ENCODE assay signal across 12 cellular contexts in genomic region chrX:108122748-108123147, GRCh38. TPM values are rescaled to one million over a fixed set of nuclear protein-coding genes. Genes with fewer than 3 reads are reported as not detected.
DNase-seq lines count a peak whose midpoint lies in the region; ATAC-seq and TF ChIP-seq lines count a peak whose summit lies in the region.
"Had no signal": no experiment of that assay in that cellular context is flagged by ENCODE, and none has a peak within 500 bp of the region (broad histone marks: within the 10 kb centered on the region; RNA-seq: fewer than 3 reads in every experiment).

No MANE protein-coding gene starts in this region.

- 47 to 80% methylated on average over 2 of the region's 2 CpGs for WGBS in heart right ventricle, 2 donors
- WGBS in smooth muscle cell (ENCODE audit: low lambda C conversion rate): 33% methylated on average over 2 of the region's 2 CpGs

- peak overlapping the region; percentile 40 for H3K9ac ChIP-seq in smooth muscle cell (ENCODE audit: low read depth)

- no peaks in the 10 kb centered on the region for H4K20me1 ChIP-seq in smooth muscle cell (ENCODE audit: low read depth)

- H3K9me3 Mint-ChIP-seq in glutamatergic neuron (ENCODE audit: unreplicated experiment): no peaks in the 10 kb centered on the region

- H3K27me3 Mint-ChIP-seq in glutamatergic neuron (ENCODE audit: unreplicated experiment): no peaks in the 10 kb centered on the region

- H3K27me3 ChIP-seq in heart right ventricle: peaks cover 0 to 23% (median 0%) of the 10 kb centered on the region in 7 donors
- no peaks in the 10 kb centered on the region for H3K27me3 ChIP-seq in smooth muscle cell (ENCODE audit: low read depth)

- H3K36me3 ChIP-seq in heart right ventricle (peaks cover 0 to 13% (median 0%) of the 10 kb centered on the region in 9 donors), smooth muscle cell (ENCODE audit: low read depth) (no peaks in the 10 kb centered on the region)

- no peak overlapping the region for H3K4me3 Mint-ChIP-seq in glutamatergic neuron (ENCODE audit: unreplicated experiment)

- H3F3A ChIP-seq in smooth muscle cell (ENCODE audit: low read depth): no peaks in the 10 kb centered on the region

- H3K9me3 ChIP-seq in heart right ventricle (no peaks in the 10 kb centered on the region), smooth muscle cell (replicated peaks; ENCODE audit: low read depth) (no peaks in the 10 kb centered on the region)

- no peaks in the 10 kb centered on the region for H3K79me2 ChIP-seq in smooth muscle cell (ENCODE audit: low read depth)

- intact Hi-C loops in heart right ventricle (cut with DNase I) (no loop called here), cardiac septum (cut with DNase I) (no loop called here)

- H3K27ac ChIP-seq in heart right ventricle (peak overlapping the region in 8 of 10 donors; percentile 15 to 77 (median 44)), smooth muscle cell (ENCODE audit: low read depth) (peak overlapping the region; percentile 88)

- in situ Hi-C loops in astrocyte of the spinal cord (cut with HindIII; ENCODE audit: low sequenced_read_pairs): no loop called here

- ATAC-seq in heart right ventricle (peak in 3 of 8 donors; percentile 26 to 62 (median 31)), HG02763 (IDR thresholded peaks at IDR 0.05; ENCODE audit: unreplicated experiment) (no peak)

- H3K4me1 ChIP-seq in heart right ventricle (peaks cover 0 to 68% (median 10%) of the 10 kb centered on the region in 9 donors), smooth muscle cell (ENCODE audit: low read depth) (peaks cover 21% of the 10 kb centered on the region)

- H3K4me2 ChIP-seq in smooth muscle cell: peak overlapping the region; percentile 27

- H2AFZ ChIP-seq in smooth muscle cell (ENCODE audit: low read depth): no peak overlapping the region

- H3K4me1 Mint-ChIP-seq in glutamatergic neuron (ENCODE audit: low read depth, unreplicated experiment): no peaks in the 10 kb centered on the region

- H3K27ac Mint-ChIP-seq in glutamatergic neuron (ENCODE audit: unreplicated experiment): no peak overlapping the region

- H3K36me3 Mint-ChIP-seq in glutamatergic neuron (ENCODE audit: unreplicated experiment): no peaks in the 10 kb centered on the region

- TF ChIP-seq CTCF in heart right ventricle (IDR thresholded peaks at IDR 0.05): no peak
- no peak for TF ChIP-seq CTCF in astrocyte of the spinal cord (IDR thresholded peaks at IDR 0.05; ENCODE audit: low read depth, low read length)
- TF ChIP-seq CTCF in smooth muscle cell (IDR thresholded peaks at IDR 0.05; ENCODE audit: borderline replicate concordance, insufficient read depth, poor library complexity, severe bottlenecking): no peak
- TF ChIP-seq CTCF in glutamatergic neuron (IDR thresholded peaks at IDR 0.05; ENCODE audit: partially characterized antibody, unreplicated experiment): no peak

- H3K4me3 ChIP-seq in heart right ventricle (no peak overlapping the region), astrocyte of the spinal cord (ENCODE audit: low read depth, low read length) (no peak overlapping the region), smooth muscle cell (no peak overlapping the region)

- DNase-seq in heart right ventricle: no peak
- DNase-seq in cardiac septum (ENCODE audit: low spot score): no peak
- peak; percentile 23 for DNase-seq in astrocyte of the spinal cord (ENCODE audit: low read depth, low spot score)
- peak; percentile 84 for DNase-seq in foreskin melanocyte
- no peak for DNase-seq in smooth muscle cell (lab: John Stamatoyannopoulos, UW; ENCODE audit: unreplicated experiment)
- DNase-seq in HT-29 (ENCODE audit: low spot score): no peak
- no peak for DNase-seq in glutamatergic neuron
- DNase-seq: activated CD4-positive, CD25-positive, alpha-beta regulatory T cell; amygdala; DMS53; stimulated activated CD4-positive, alpha-beta T cell treated with anti-CD3 and anti-CD28 coated beads, Interleukin-2, amount 100 ng/mL, for 24 hours had no signal

RNA-seq across cellular contexts. Expression of gene ATG4A, which starts 31.2 kb away (rescaled TPM):
- total RNA-seq in heart right ventricle: 10 to 100 TPM; 13.1 to 20.5 (median 17.3) TPM
- 10 to 100 TPM; 13.4 to 14.2 TPM for polyA plus RNA-seq in heart right ventricle
- total RNA-seq in cardiac septum: 19.2 TPM
- 14.3 and 16.4 TPM in 2 replicates for total RNA-seq in smooth muscle cell
- polyA plus RNA-seq in smooth muscle cell: 10.2 and 14.0 TPM in 2 replicates
- total RNA-seq in HT-29 (2014; rRNA removed; shearing (Covaris generic)): 3.2 and 3.4 TPM in 2 replicates
- total RNA-seq in glutamatergic neuron (ENCODE audit: unreplicated experiment): 11.7 TPM

RNA-seq across cellular contexts. Expression of gene PSMD10, which starts 31.4 kb away (rescaled TPM):
- total RNA-seq in heart right ventricle (10 to 100 TPM; 16.5 to 27.0 (median 21.2) TPM), cardiac septum (22.1 TPM), smooth muscle cell (93.9 and 128 TPM in 2 replicates), glutamatergic neuron (ENCODE audit: unreplicated experiment) (26.2 TPM)
- polyA plus RNA-seq in heart right ventricle (10 to 100 TPM; 13.9 to 28.0 TPM), smooth muscle cell (75.6 and 83.9 TPM in 2 replicates)
- 22.1 and 25.4 TPM in 2 replicates for total RNA-seq in HT-29 (2014; rRNA removed; shearing (Covaris generic))

Comparison
In these comparisons a context has a peak if more than half of its experiments do, and no peak if none do; other contexts are left out.
1. DNase-seq: peak in astrocyte of the spinal cord (single experiment) and foreskin melanocyte (single experiment); none in heart right ventricle (0 of 2), cardiac septum (single experiment), smooth muscle cell (single experiment), HT-29 (single experiment) and glutamatergic neuron (single experiment).